1 cellular context compared by ENCODE assay signal in genomic region chr1:3900969-3901529, GRCh38.
TF ChIP-seq lines count a peak whose summit lies in the region.

No MANE protein-coding gene starts in this region.

TF ChIP-seq in K562, 482 proteins besides CTCF, POLR2A, EP300 and RAD21 (continued from another document and continues in another):
- TF ChIP-seq PRDM10 (IDR thresholded peaks at IDR 0.05; ENCODE audit: partially characterized antibody) (peak; percentile 10), HEY1 (CRISPR knock-in tag; IDR thresholded peaks at IDR 0.05; ENCODE audit: borderline replicate concordance) (no peak), SUPT5H (IDR thresholded peaks at IDR 0.05) (peak; percentile 76), HCFC1 (IDR thresholded peaks at IDR 0.05; ENCODE audit: low read depth, low read length) (0 out of 2 replicates have a peak, but pooled peaks have one; percentile 19), SRSF3 (IDR thresholded peaks at IDR 0.05; ENCODE audit: insufficient read depth, low read length) (no peak), ATF7 (IDR thresholded peaks at IDR 0.05) (peak; percentile 60), NFIC (IDR thresholded peaks at IDR 0.05) (peak; percentile 37), HDAC1 (IDR thresholded peaks at IDR 0.05) (peak in 1 of 2 experiments; percentile 95; a peak in 2 of 4 replicates), MAFK (IDR thresholded peaks at IDR 0.05; ENCODE audit: low read length) (no peak), THAP12 (CRISPR knock-in tag; IDR thresholded peaks at IDR 0.05) (peak; percentile 32; the same call in 1 of the 2 replicates), NONO (IDR thresholded peaks at IDR 0.05; ENCODE audit: low read depth in 2 of 2, low read length in 1 of 2) (peak in 1 of 2 experiments; percentile 68; a peak in 3 of 4 replicates), POU5F1 (IDR thresholded peaks at IDR 0.05; ENCODE audit: borderline replicate concordance, low read depth, low read length, partially characterized antibody) (peak; percentile 65), ARID4B (CRISPR knock-in tag; IDR thresholded peaks at IDR 0.05) (peak; percentile 65; the same call in 1 of the 2 replicates), SIN3A (IDR thresholded peaks at IDR 0.05; ENCODE audit: borderline replicate concordance in 2 of 2, control insufficient read depth in 1 of 2, low read depth in 2 of 2, low read length in 2 of 2) (peak; percentile 24 to 72; a peak in 3 of 4 replicates), NBN (IDR thresholded peaks at IDR 0.05; ENCODE audit: low read depth) (peak; percentile 24; the same call in 1 of the 2 replicates), FOXP4 (CRISPR knock-in tag; IDR thresholded peaks at IDR 0.05; ENCODE audit: borderline replicate concordance) (peak; percentile 53; the same call in 1 of the 2 replicates), ZNF77 (CRISPR knock-in tag; IDR thresholded peaks at IDR 0.05) (peak; percentile 43; the same call in 1 of the 2 replicates), ZBTB7A (IDR thresholded peaks at IDR 0.05; ENCODE audit: borderline replicate concordance, control insufficient read depth, low read depth, low read length) (peak; percentile 8; the same call in 1 of the 2 replicates), NFE2 (IDR thresholded peaks at IDR 0.05; ENCODE audit: low read depth) (0 out of 2 replicates have a peak, but pooled peaks have one; percentile 13), ZNF12 (CRISPR knock-in tag; IDR thresholded peaks at IDR 0.05) (0 out of 2 replicates have a peak, but pooled peaks have one; percentile 71), SRF (CRISPR knock-in tag; IDR thresholded peaks at IDR 0.05) (peak in 1 of 2 experiments; percentile 62; a peak in 1 of 4 replicates), ZNF263 (CRISPR knock-in tag; IDR thresholded peaks at IDR 0.05; ENCODE audit: borderline replicate concordance) (0 out of 2 replicates have a peak, but pooled peaks have one; percentile 53), CXXC5 (CRISPR knock-in tag; IDR thresholded peaks at IDR 0.05) (peak; percentile 84), CBFB (CRISPR knock-in tag; IDR thresholded peaks at IDR 0.05) (peak; percentile 54; the same call in 1 of the 2 replicates), SAFB (IDR thresholded peaks at IDR 0.05; ENCODE audit: borderline replicate concordance, low read depth, low read length) (peak; percentile 47; the same call in 1 of the 2 replicates), KDM5B (IDR thresholded peaks at IDR 0.05; ENCODE audit: insufficient replicate concordance, low read depth, low read length) (peak; percentile 37), POLR2G (IDR thresholded peaks at IDR 0.05; ENCODE audit: low read depth, low read length) (peak; percentile 83), SRSF1 (IDR thresholded peaks at IDR 0.05; ENCODE audit: low read depth, low read length) (no peak), CREM (IDR thresholded peaks at IDR 0.05; ENCODE audit: low read depth) (peak; percentile 81), CHD2 (IDR thresholded peaks at IDR 0.05; ENCODE audit: low read depth, low read length) (no peak), GTF3C2 (IDR thresholded peaks at IDR 0.05; ENCODE audit: borderline replicate concordance, extremely low read depth, insufficient read length) (no peak), PBX2 (CRISPR knock-in tag; IDR thresholded peaks at IDR 0.05; ENCODE audit: low read depth) (no peak), PBX2 (tag; conservative IDR thresholded peaks at IDR 0.05; ENCODE audit: low read depth) (0 out of 2 replicates have a peak, but pooled peaks have one; percentile 17), MNT (conservative IDR thresholded peaks at IDR 0.05) (peak; percentile 88 to 95), FOXM1 (IDR thresholded peaks at IDR 0.05; ENCODE audit: low read depth) (no peak), FOXM1 (CRISPR knock-in tag; IDR thresholded peaks at IDR 0.05; ENCODE audit: low read depth) (peak; percentile 85; the same call in 1 of the 2 replicates), RBBP5 (IDR thresholded peaks at IDR 0.05; ENCODE audit: borderline replicate concordance, insufficient read depth, low read length, poor library complexity, severe bottlenecking) (peak; percentile 51)
